Comparison of ENCODE assay signal across 8 cellular contexts in genomic region chr4:94127707-94128328, GRCh38.
A peak's percentile ranks its signal among the peaks of the same experiment; 100 is the strongest.
DNase-seq lines count a peak whose midpoint lies in the region; ATAC-seq and TF ChIP-seq lines count a peak whose summit lies in the region.

No MANE protein-coding gene starts in this region.

- TF ChIP-seq POLR2A in adrenal gland (IDR thresholded peaks at IDR 0.05) = no peak

- intact Hi-C loops in adrenal gland (cut with DNase I) = loop anchor here (5.0 to 10.0 kb wide), 2 partner anchors 333 to 336 kb away; no protein-coding TSS in a partner anchor

- DNase-seq in EL (peak; percentile 22), KBM-7 (peak; percentile 26), adrenal gland (no peak)
- no peak for DNase-seq in stimulated activated CD4-positive, alpha-beta T cell treated with anti-CD3 and anti-CD28 coated beads, Interleukin-4, amount 100 ng/mL, for 24 hours
- DNase-seq in activated CD4-positive, alpha-beta T cell treated with anti-CD3 and anti-CD28 coated beads, Interleukin-2, amount 50 U/mL, for 1 hour = no peak

- H3K4me3 ChIP-seq in adrenal gland (no peak overlapping the region), liver (ENCODE audit: low read depth in 1 of 3, low read length in 3 of 3) (no peak overlapping the region)

- H3K27ac ChIP-seq in adrenal gland = no peak overlapping the region
- no peak overlapping the region for H3K27ac ChIP-seq in liver (ENCODE audit: low read depth in 1 of 2, low read length in 2 of 2)

- peak; percentile 36 to 61 (median 46) for TF ChIP-seq CTCF in adrenal gland (IDR thresholded peaks at IDR 0.05)
- peak; percentile 57 for TF ChIP-seq CTCF in liver (IDR thresholded peaks at IDR 0.05; ENCODE audit: low read depth, low read length, missing input control)

- 4 to 11% (median 6%) methylated on average over 3 of the region's 3 CpGs for WGBS in adrenal gland, 4 donors
- WGBS in liver = 6% methylated on average over 3 of the region's 3 CpGs

- ATAC-seq in GM21423 (IDR thresholded peaks at IDR 0.05; ENCODE audit: unreplicated experiment) = peak; percentile 69
- ATAC-seq in GM19023 (IDR thresholded peaks at IDR 0.05; ENCODE audit: unreplicated experiment) = no peak

- in situ Hi-C loops in KBM-7 (cut with MboI; ENCODE audit: low pct_unique_long_range_greater_than_20kb, low sequenced_read_pairs) = no loop called here

- no peaks in the 10 kb centered on the region for H3K27me3 ChIP-seq in adrenal gland
- H3K27me3 ChIP-seq in liver (ENCODE audit: control insufficient read depth in 4 of 4, insufficient read depth in 4 of 4, low read length in 3 of 4) = peaks cover 0 to 3% (median 0%) of the 10 kb centered on the region in 4 donors

- H3K9ac ChIP-seq in liver (ENCODE audit: low read depth in 1 of 2, low read length in 2 of 2) = no peak overlapping the region

- no peaks in the 10 kb centered on the region for H3K9me3 ChIP-seq in adrenal gland (replicated peaks in 1 of 3)
- H3K9me3 ChIP-seq in liver (ENCODE audit: control insufficient read depth in 4 of 4, low read length in 3 of 4) = no peaks in the 10 kb centered on the region

- peak; percentile 64 to 74 for TF ChIP-seq RAD21 in liver (IDR thresholded peaks at IDR 0.05)

- H3K36me3 ChIP-seq in adrenal gland (replicated peaks in 1 of 2) = no peaks in the 10 kb centered on the region
- H3K36me3 ChIP-seq in liver (ENCODE audit: control insufficient read depth in 4 of 4, insufficient read depth in 3 of 4, low read depth in 1 of 4, low read length in 3 of 4) = no peaks in the 10 kb centered on the region

- H3K4me1 ChIP-seq in adrenal gland (replicated peaks in 1 of 2) = no peaks in the 10 kb centered on the region
- no peaks in the 10 kb centered on the region for H3K4me1 ChIP-seq in liver (ENCODE audit: control insufficient read depth in 4 of 4, insufficient read depth in 4 of 4, low read length in 3 of 4)

TF ChIP-seq in liver, 16 proteins besides CTCF, POLR2A, EP300 and RAD21:
- TF ChIP-seq GABPA (IDR thresholded peaks at IDR 0.05 in 1 of 2, conservative IDR thresholded peaks at IDR 0.05 in 1 of 2) = no peak

Comparison
In these comparisons a context has a peak if more than half of its experiments do, and no peak if none do; other contexts are left out.
1. DNase-seq: peak in EL (single experiment) and KBM-7 (single experiment); none in adrenal gland (0 of 7), stimulated activated CD4-positive, alpha-beta T cell treated with anti-CD3 and anti-CD28 coated beads, Interleukin-4, amount 100 ng/mL, for 24 hours (single experiment) and activated CD4-positive, alpha-beta T cell treated with anti-CD3 and anti-CD28 coated beads, Interleukin-2, amount 50 U/mL, for 1 hour (single experiment).